Comparison of ENCODE assay signal across 20 cellular contexts in the genomic region with DNA sequence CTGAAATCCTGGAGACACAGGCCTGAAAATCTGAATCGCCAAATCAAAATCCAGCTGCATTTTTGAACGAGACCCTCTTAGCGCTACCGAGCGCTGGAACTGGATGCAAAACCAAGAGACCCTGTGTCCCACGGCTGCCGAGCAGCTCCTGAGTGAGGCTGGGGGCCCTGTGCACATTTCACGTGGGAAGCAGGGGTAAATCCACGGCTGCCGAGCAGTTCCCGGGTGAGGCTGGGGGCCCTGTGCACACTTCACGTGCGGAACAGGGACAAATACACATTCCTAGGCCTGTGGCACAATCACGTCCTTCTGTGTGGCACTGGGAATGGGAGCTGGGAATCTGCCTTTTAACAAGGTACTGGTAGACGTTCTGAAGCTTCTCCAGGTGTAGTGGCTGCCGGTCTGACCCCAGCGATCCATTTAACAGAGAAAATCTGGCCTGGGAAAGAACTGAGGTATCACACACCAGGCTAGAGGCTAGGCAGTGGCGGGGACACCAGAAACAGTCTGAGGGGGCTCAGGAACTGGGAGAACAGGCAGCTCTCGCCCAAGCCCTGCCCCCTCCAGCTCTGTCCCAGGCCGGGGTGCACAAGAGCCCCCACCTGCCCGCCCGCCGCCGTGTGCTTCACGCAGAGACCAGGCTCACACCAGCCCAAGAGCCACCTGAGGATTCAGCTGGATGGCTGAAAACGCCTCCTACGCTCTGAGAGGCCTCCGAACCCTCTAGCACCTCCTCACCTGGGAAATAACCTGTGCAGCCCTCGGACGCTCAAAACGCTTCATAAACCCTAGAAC. TPM values are rescaled to one million over a fixed set of nuclear protein-coding genes. Genes with fewer than 3 reads are reported as not detected.
"Had no signal": no experiment of that assay in that cellular context is flagged by ENCODE, and none has a peak within 500 bp of the region (broad histone marks: within the 10 kb centered on the region; RNA-seq: fewer than 3 reads in every experiment).

No MANE protein-coding gene starts in this region.

- H3K27me3 ChIP-seq: cardiac muscle cell, foreskin keratinocyte, sigmoid colon, stomach had no signal

- FAIRE-seq: endothelial cell of umbilical vein, urothelium cell line had no signal

- H3K4me3 ChIP-seq: cardiac muscle cell, coronary artery, mucosa of descending colon, sigmoid colon, skin epidermis, stomach had no signal

- H3K36me3 ChIP-seq: cardiac muscle cell had no signal

- H3K9me3 ChIP-seq: mucosa of descending colon, sigmoid colon, stomach had no signal

- H3K27ac ChIP-seq: cardiac muscle cell, foreskin keratinocyte, sigmoid colon, skin epidermis, stomach had no signal

- DNase-seq: cerebellar nuclear complex; effector CD4-positive, alpha-beta T cell; endodermal cell; erythroblast; foreskin keratinocyte; hippocampal formation; kidney glomerular epithelial cell; mammary epithelial cell; sigmoid colon; stimulated activated CD4-positive, alpha-beta T cell treated with anti-CD3 and anti-CD28 coated beads, Interleukin-12 subunit alpha, Interleukin-12 subunit beta, amount 100 ng/mL, for 4 hours; stimulated activated naive CD4-positive, alpha-beta T cell; stomach had no signal

- ATAC-seq: foreskin keratinocyte; mucosa of descending colon; naive thymus-derived CD8-positive, alpha-beta T cell had no signal

- H3K4me1 ChIP-seq: foreskin keratinocyte, sigmoid colon, stomach had no signal

RNA-seq across cellular contexts. Expression of a gene that starts 11.0 kb away (rescaled TPM):
- total RNA-seq: naive thymus-derived CD8-positive, alpha-beta T cell; osteoblast had no signal
- polyA plus RNA-seq: naive thymus-derived CD8-positive, alpha-beta T cell had no signal
